Comparison of ENCODE assay signal across 8 cellular contexts in genomic region chr9:98045234-98046160, GRCh38. TPM values are rescaled to one million over a fixed set of nuclear protein-coding genes. Genes with fewer than 3 reads are reported as not detected.
DNase-seq lines count a peak whose midpoint lies in the region; ATAC-seq and TF ChIP-seq lines count a peak whose summit lies in the region.

No MANE protein-coding gene starts in this region.

- no peak for TF ChIP-seq POLR2A in adrenal gland (IDR thresholded peaks at IDR 0.05)

- DNase-seq in activated T-cell treated with anti-CD3 and anti-CD28 coated beads for 24 hours (ENCODE audit: low read depth) (peak; percentile 17), RKO (ENCODE audit: low spot score) (peak; percentile 98), coronary artery (ENCODE audit: low spot score) (no peak), adrenal gland (no peak), foreskin melanocyte (no peak)
- DNase-seq in activated T-cell treated with anti-CD3 and anti-CD28 coated beads, Interleukin-2, amount 50 U/mL, for 1 hour = no peak
- peak; percentile 19 for DNase-seq in stimulated activated naive CD8-positive, alpha-beta T cell treated with anti-CD3 and anti-CD28 coated beads, Interleukin-15, Interleukin-2, amounts not matched to agents 100 U/mL and 50 U/mL, for 24 hours

- H3K4me3 ChIP-seq in coronary artery (peak overlapping the region; percentile 7), adrenal gland (no peak overlapping the region)

- TF ChIP-seq CTCF in coronary artery (IDR thresholded peaks at IDR 0.05) = no peak
- TF ChIP-seq CTCF in adrenal gland (IDR thresholded peaks at IDR 0.05) = no peak

- H3K4me1 ChIP-seq in adrenal gland (replicated peaks in 1 of 2) = no peaks in the 10 kb centered on the region

- H3K27me3 ChIP-seq in adrenal gland = no peaks in the 10 kb centered on the region

- intact Hi-C loops in adrenal gland (cut with DNase I) = no loop called here

- no peaks in the 10 kb centered on the region for H3K36me3 ChIP-seq in adrenal gland (replicated peaks in 1 of 2)

- WGBS in adrenal gland, 4 donors = 63 to 70% (median 68%) methylated on average over 6 of the region's 6 CpGs

- ATAC-seq in HG03066 (IDR thresholded peaks at IDR 0.05; ENCODE audit: low read depth, unreplicated experiment) = peak; percentile 89
- ATAC-seq in stimulated activated naive CD8-positive, alpha-beta T cell treated with anti-CD3 and anti-CD28 coated beads, Interleukin-15, Interleukin-2, amounts not matched to agents 100 U/mL and 50 U/mL, for 24 hours = peak; percentile 84

- no peaks in the 10 kb centered on the region for H3K9me3 ChIP-seq in adrenal gland (replicated peaks in 1 of 3)

- H3K27ac ChIP-seq in coronary artery (no peak overlapping the region), adrenal gland (no peak overlapping the region)

RNA-seq across cellular contexts. Expression of gene NANS, which starts 11.0 kb away (rescaled TPM):
- 10 to 100 TPM; 24.2 to 78.6 (median 38.2) TPM for total RNA-seq in adrenal gland
- polyA plus RNA-seq in adrenal gland = 10 to 100 TPM; 27.8 to 77.9 (median 38.4) TPM

Comparison
In these comparisons a context has a peak if more than half of its experiments do, and no peak if none do; other contexts are left out.
1. DNase-seq: peak in activated T-cell treated with anti-CD3 and anti-CD28 coated beads for 24 hours (single experiment), RKO (single experiment) and stimulated activated naive CD8-positive, alpha-beta T cell treated with anti-CD3 and anti-CD28 coated beads, Interleukin-15, Interleukin-2, amounts not matched to agents 100 U/mL and 50 U/mL, for 24 hours (single experiment); none in activated T-cell treated with anti-CD3 and anti-CD28 coated beads, Interleukin-2, amount 50 U/mL, for 1 hour (single experiment), coronary artery (single experiment), adrenal gland (0 of 7) and foreskin melanocyte (single experiment).